In genomic region chr5:164214698-164215097, GRCh38 we compare ENCODE assay signal across 26 cellular contexts.
"Had no signal": no experiment of that assay in that cellular context is flagged by ENCODE, and none has a peak within 500 bp of the region (broad histone marks: within the 10 kb centered on the region; RNA-seq: fewer than 3 reads in every experiment).

No MANE protein-coding gene starts in this region.

- DNase-seq: activated CD4-positive, alpha-beta T cell treated with anti-CD3 and anti-CD28 coated beads, Interleukin-2, amount 10 ng/mL, durations not matched to agents 24 days and 14 days; activated CD4-positive, alpha-beta T cell treated with anti-CD3 and anti-CD28 coated beads, Interleukin-2, amount 50 U/mL, for 4 hours; activated CD8-positive, alpha-beta T cell treated with anti-CD3 and anti-CD28 coated beads for 36 hours; activated gamma-delta T cell; activated naive CD4-positive, alpha-beta T cell treated with Interleukin-2 at 50 U/mL for 16 hours; activated naive CD8-positive, alpha-beta T cell treated with anti-CD3 and anti-CD28 coated beads, Interleukin-2, amount 10 ng/mL, durations not matched to agents 7 days and 5 days; activated T-cell treated with anti-CD3 and anti-CD28 coated beads, Interleukin-2, amount 50 U/mL, for 24 hours; body of pancreas; central memory CD4-positive, alpha-beta T cell; NCI-H1048; NCI-H1105 treated with DMSO at 0.1 percent for 48 hours; NCI-H1436; NCI-H1694; NCI-H2029; NCI-H510A; NCI-H526; NCI-H748 treated with DMSO at 0.1 percent for 48 hours; NK-92 treated with Interleukin-12 subunit alpha and Interleukin-12 subunit beta, amount 100 ng/mL, for 24 hours; PC-3; Peyer's patch; RPMI8226; SW 1271; T-helper 1 cell; T-helper 2 cell; T-helper 9 cell had no signal

- H3K4me1 ChIP-seq: Peyer's patch had no signal

- H3K36me3 ChIP-seq: Peyer's patch had no signal

- H3K27ac ChIP-seq: body of pancreas, Peyer's patch had no signal

- ATAC-seq: activated CD8-positive, alpha-beta T cell treated with anti-CD3 and anti-CD28 coated beads for 36 hours; body of pancreas; Right ventricle myocardium inferior had no signal

- H3K4me3 ChIP-seq: body of pancreas, Peyer's patch had no signal

- H3K9me3 ChIP-seq: body of pancreas, Peyer's patch had no signal

- H3K27me3 ChIP-seq: body of pancreas, Peyer's patch had no signal
